In the genomic region with DNA sequence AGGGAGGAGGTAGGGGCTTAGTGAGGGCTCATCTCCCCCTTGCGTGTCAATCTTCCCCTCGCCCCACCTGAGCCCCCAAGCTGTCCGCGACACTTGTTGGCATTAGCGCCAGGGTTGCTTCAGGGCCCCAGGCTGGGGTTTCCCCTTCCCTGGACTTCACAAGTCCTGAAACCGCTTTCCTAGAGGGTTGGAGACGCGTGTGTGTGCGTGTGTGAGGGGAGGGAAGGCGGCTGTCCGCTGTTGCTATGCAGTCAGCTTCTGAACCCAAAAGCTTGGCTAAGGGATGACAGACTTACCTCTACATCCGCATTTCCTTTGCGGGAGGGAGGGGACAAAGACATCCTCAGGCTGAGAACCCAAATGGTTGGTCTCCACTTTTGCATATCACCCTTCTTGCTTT, we compare ENCODE assay signal across 11 cellular contexts. TPM values are rescaled to one million over a fixed set of nuclear protein-coding genes. Genes with fewer than 3 reads are reported as not detected.
DNase-seq lines count a peak whose midpoint lies in the region; ATAC-seq, FAIRE-seq and TF ChIP-seq lines count a peak whose summit lies in the region.
"Had no signal": no experiment of that assay in that cellular context is flagged by ENCODE, and none has a peak within 500 bp of the region (broad histone marks: within the 10 kb centered on the region; RNA-seq: fewer than 3 reads in every experiment).

No MANE protein-coding gene starts in this region.

- DNase-seq in activated effector memory CD4-positive, alpha-beta T cell treated with anti-CD3 and anti-CD28 coated beads, Interleukin-2, amount 50 U/mL, for 16 hours: peak; percentile 69
- DNase-seq in activated effector memory CD4-positive, alpha-beta T cell treated with Interleukin-2 at 50 U/mL for 16 hours: no peak
- no peak for DNase-seq in T-helper 17 cell
- peak; percentile 43 for DNase-seq in hepatocyte (ENCODE audit: low spot score)
- DNase-seq in H54 (ENCODE audit: insufficient read length, low spot score): no peak
- DNase-seq in NOMO-1 (lab: John Stamatoyannopoulos, UW; ENCODE audit: unreplicated experiment in 2 of 2): no peak
- no peak for DNase-seq in NCI-H446 (lab: John Stamatoyannopoulos, UW)

- H3K4me1 ChIP-seq in hepatocyte (ENCODE audit: insufficient read depth) (peaks cover 3% of the 10 kb centered on the region), subcutaneous abdominal adipose tissue (ENCODE audit: control insufficient read depth in 5 of 5, insufficient read depth in 5 of 5, low read length in 5 of 5) (peaks cover 0 to 12% (median 8%) of the 10 kb centered on the region in 5 donors)
- H3K4me1 ChIP-seq: HAP-1 had no signal

- TF ChIP-seq CTCF in hepatocyte (IDR thresholded peaks at IDR 0.05; ENCODE audit: poor library complexity): no peak

- ATAC-seq in T-helper 17 cell: peak; percentile 18

- H3K27ac ChIP-seq in hepatocyte: no peak overlapping the region
- H3K27ac ChIP-seq in subcutaneous abdominal adipose tissue (ENCODE audit: low read depth, low read length): no peak overlapping the region

- H3K4me3 Mint-ChIP-seq in T-helper 17 cell: peak overlapping the region; percentile 91

- H2AFZ ChIP-seq in hepatocyte: no peak overlapping the region

- 25% methylated on average over 8 of the region's 13 CpGs for WGBS in hepatocyte (ENCODE audit: low lambda C conversion rate, missing lambda C conversion rate)

- TF ChIP-seq POLR2A in H54 (IDR thresholded peaks at IDR 0.05; ENCODE audit: low read depth, low read length): no peak

- H3K4me3 ChIP-seq in hepatocyte (no peak overlapping the region), subcutaneous abdominal adipose tissue (ENCODE audit: low read depth in 1 of 5, low read length in 5 of 5) (peak overlapping the region in 4 of 5 donors; percentile 15 to 39 (median 29))
- H3K4me3 ChIP-seq: HAP-1 had no signal

- H4K20me1 ChIP-seq in hepatocyte (ENCODE audit: insufficient read depth, poor library complexity, severe bottlenecking): no peaks in the 10 kb centered on the region

- peaks cover 3% of the 10 kb centered on the region for H3K36me3 Mint-ChIP-seq in T-helper 17 cell (ENCODE audit: low read depth)

- H3K9me3 ChIP-seq in T-helper 17 cell (ENCODE audit: control insufficient read depth, low read length, poor library complexity, severe bottlenecking): no peaks in the 10 kb centered on the region
- no peaks in the 10 kb centered on the region for H3K9me3 ChIP-seq in hepatocyte (ENCODE audit: low read depth)
- no peaks in the 10 kb centered on the region for H3K9me3 ChIP-seq in subcutaneous abdominal adipose tissue (ENCODE audit: control insufficient read depth in 5 of 5, low read length in 5 of 5)
- H3K9me3 ChIP-seq: HAP-1 had no signal

- no peak for FAIRE-seq in H54 (lab: Jason Lieb, UNC)
- FAIRE-seq: frontal cortex had no signal

- H3K27me3 ChIP-seq in hepatocyte: peaks cover 42% of the 10 kb centered on the region
- peaks cover 3 to 31% (median 26%) of the 10 kb centered on the region in 5 donors for H3K27me3 ChIP-seq in subcutaneous abdominal adipose tissue (ENCODE audit: control insufficient read depth in 5 of 5, insufficient read depth in 4 of 5, low read length in 5 of 5)

- H3K27me3 Mint-ChIP-seq in T-helper 17 cell: no peaks in the 10 kb centered on the region

- peaks cover 35% of the 10 kb centered on the region for H3K4me1 Mint-ChIP-seq in T-helper 17 cell

- no peak overlapping the region for H3K9ac ChIP-seq in subcutaneous abdominal adipose tissue (ENCODE audit: low read length in 5 of 5)

- H3K79me2 ChIP-seq in hepatocyte: no peaks in the 10 kb centered on the region

- peak overlapping the region; percentile 72 for H3K27ac Mint-ChIP-seq in T-helper 17 cell

- H3K36me3 ChIP-seq in hepatocyte (replicated peaks; ENCODE audit: insufficient read depth, low read depth) (no peaks in the 10 kb centered on the region), subcutaneous abdominal adipose tissue (ENCODE audit: control insufficient read depth in 5 of 5, insufficient read depth in 5 of 5, low read length in 5 of 5) (no peaks in the 10 kb centered on the region)
- H3K36me3 ChIP-seq: HAP-1 had no signal

- peak overlapping the region; percentile 89 for H3K4me2 ChIP-seq in hepatocyte

- H3K9me2 ChIP-seq in hepatocyte (replicated peaks; ENCODE audit: insufficient read depth): no peaks in the 10 kb centered on the region

RNA-seq across cellular contexts. Expression of gene GOLGA7B, which starts 0.8 kb away (rescaled TPM):
- total RNA-seq in T-helper 17 cell (10 to 100 TPM in 1 of 2 donors, 1 to 10 TPM in 1; 9.6 to 12.0 TPM), hepatocyte (0.12 and 1.5 TPM in 2 replicates)
- polyA plus RNA-seq in hepatocyte: 0.11 and 0.15 TPM in 2 replicates
- total RNA-seq: M059J had no signal

Comparison
In these comparisons a context has a peak if more than half of its experiments do, and no peak if none do; other contexts are left out.
1. DNase-seq: peak in activated effector memory CD4-positive, alpha-beta T cell treated with anti-CD3 and anti-CD28 coated beads, Interleukin-2, amount 50 U/mL, for 16 hours (single experiment) and hepatocyte (single experiment); none in activated effector memory CD4-positive, alpha-beta T cell treated with Interleukin-2 at 50 U/mL for 16 hours (single experiment), T-helper 17 cell (0 of 3), H54 (single experiment), NOMO-1 (0 of 2) and NCI-H446 (0 of 2).